ENCODE assay signal across 10 cellular contexts in the genomic region with DNA sequence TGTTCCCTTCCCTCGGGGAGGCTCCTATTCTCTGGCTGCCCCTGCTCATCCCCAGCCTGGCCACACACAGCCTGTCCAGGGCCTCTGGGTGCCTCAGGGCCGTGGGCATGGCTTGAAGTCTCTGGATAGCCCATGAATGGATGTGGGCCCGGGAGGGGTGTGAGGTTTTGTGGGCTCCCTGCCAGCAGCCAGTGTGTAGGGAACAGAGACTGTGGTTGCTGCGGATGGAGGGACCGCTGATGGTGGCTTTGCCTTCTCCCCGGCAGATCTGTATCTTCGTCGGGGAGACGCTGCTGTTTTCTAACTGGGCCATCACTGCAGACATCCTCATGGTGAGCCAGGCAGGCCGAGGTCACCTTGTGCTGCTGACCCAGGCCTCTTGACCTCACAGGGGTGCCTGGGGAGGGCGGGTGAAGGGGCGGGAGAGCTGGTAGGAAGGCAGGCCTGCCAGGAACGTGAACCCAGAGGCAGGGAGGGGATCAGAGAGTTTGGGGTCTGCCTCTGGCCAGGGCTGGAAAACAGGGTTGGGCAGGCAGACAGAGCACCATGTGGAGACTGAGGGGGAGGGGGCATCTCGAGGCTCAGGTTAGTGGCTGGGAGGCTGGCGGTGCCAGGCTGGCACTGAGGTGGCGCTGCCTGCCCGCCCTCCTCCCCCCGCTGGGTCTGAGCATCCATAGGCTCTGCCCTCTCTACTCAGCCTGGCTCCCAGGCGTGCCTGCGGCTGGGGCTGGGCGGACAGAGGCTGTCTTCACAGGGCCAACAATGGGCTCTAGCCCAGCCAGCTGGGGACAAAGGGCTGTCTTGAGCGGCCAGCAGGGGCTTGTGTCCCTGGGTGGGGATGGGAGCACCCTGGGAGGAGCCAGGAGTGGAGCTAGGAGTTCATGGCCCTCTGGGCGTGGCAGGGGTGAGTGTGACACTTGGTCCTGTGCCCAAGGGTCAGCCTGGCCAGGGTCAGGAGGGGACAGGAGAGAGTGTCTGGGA. TPM values are rescaled to one million over a fixed set of nuclear protein-coding genes. Genes with fewer than 3 reads are reported as not detected.
A peak's percentile ranks its signal among the peaks of the same experiment; 100 is the strongest.
DNase-seq lines count a peak whose midpoint lies in the region; ATAC-seq and TF ChIP-seq lines count a peak whose summit lies in the region.
"Had no signal": no experiment of that assay in that cellular context is flagged by ENCODE, and none has a peak within 500 bp of the region (broad histone marks: within the 10 kb centered on the region; RNA-seq: fewer than 3 reads in every experiment).

No MANE protein-coding gene starts in this region.

- CTCF ChIA-PET in Calu3 (lab: Charles Lee) = no interaction called here

- TF ChIP-seq CTCF in Calu3 (IDR thresholded peaks at IDR 0.05; ENCODE audit: unreplicated experiment) (no peak), dorsolateral prefrontal cortex (IDR thresholded peaks at IDR 0.05 in 54 of 56, conservative IDR thresholded peaks at IDR 0.05 in 2 of 56; ENCODE audit: low read depth in 1 of 56, partially characterized antibody in 56 of 56) (peak in 30 of 56 donors; percentile 8 to 50 (median 32)), neural crest cell (conservative IDR thresholded peaks at IDR 0.05) (no peak)

- H3K27ac Mint-ChIP-seq in Calu3 (ENCODE audit: unreplicated experiment) = peak overlapping the region; percentile 84
- H3K27ac Mint-ChIP-seq in neural crest cell (ENCODE audit: unreplicated experiment) = peak overlapping the region; percentile 95
- H3K27ac Mint-ChIP-seq: activated T-cell treated with anti-CD3 and anti-CD28 coated beads, Interleukin-2, amount 50 U/mL, for 72 hours had no signal

- ATAC-seq in HG03354 (IDR thresholded peaks at IDR 0.05; ENCODE audit: poor library complexity, severe bottlenecking, unreplicated experiment) (no peak), HG02840 (IDR thresholded peaks at IDR 0.05; ENCODE audit: low FRiP score, unreplicated experiment) (no peak)

- H3K4me3 ChIP-seq in dorsolateral prefrontal cortex = peak overlapping the region in 56 of 59 donors; percentile 4 to 62 (median 42)

- no TSS peak for BruUV-seq in Calu3 (replicated peaks; lab: Mats Ljungman, UMichigan)

- H3K27ac ChIP-seq in dorsolateral prefrontal cortex = peak overlapping the region; percentile 85 to 100 (median 98)

- H3K27me3 Mint-ChIP-seq in Calu3 (ENCODE audit: unreplicated experiment) = no peaks in the 10 kb centered on the region
- peaks cover 3% of the 10 kb centered on the region for H3K27me3 Mint-ChIP-seq in neural crest cell (ENCODE audit: low read depth)

- H3K27me3 ChIP-seq in dorsolateral prefrontal cortex = no peaks in the 10 kb centered on the region

- DNase-seq in Calu3 (no peak), LoVo (ENCODE audit: low spot score) (peak; percentile 20), dorsolateral prefrontal cortex (peak; percentile 35 to 98 (median 94)), neural crest cell (ENCODE audit: low read depth, low spot score) (peak; percentile 45), T1000 (lab: John Stamatoyannopoulos, UW) (no peak), NCI-H345 treated with DMSO at 0.1 percent for 48 hours (lab: John Stamatoyannopoulos, UW; ENCODE audit: unreplicated experiment) (no peak)
- DNase-seq: activated T-cell treated with anti-CD3 and anti-CD28 coated beads, Interleukin-2, amount 50 U/mL, for 72 hours had no signal

- H3K4me1 Mint-ChIP-seq in Calu3 (ENCODE audit: low read depth, unreplicated experiment) = peaks cover 16% of the 10 kb centered on the region
- peaks cover 4% of the 10 kb centered on the region for H3K4me1 Mint-ChIP-seq in neural crest cell

- no peaks in the 10 kb centered on the region for H3K9me3 Mint-ChIP-seq in Calu3 (ENCODE audit: low read depth, unreplicated experiment)
- no peaks in the 10 kb centered on the region for H3K9me3 Mint-ChIP-seq in neural crest cell
- H3K9me3 Mint-ChIP-seq: activated T-cell treated with anti-CD3 and anti-CD28 coated beads, Interleukin-2, amount 50 U/mL, for 72 hours had no signal

- H3K36me3 Mint-ChIP-seq in Calu3 (ENCODE audit: insufficient read depth, unreplicated experiment) (peaks cover 77% of the 10 kb centered on the region), neural crest cell (ENCODE audit: low read depth) (no peaks in the 10 kb centered on the region)

- intact Hi-C loops in Calu3 (cut with micrococcal nuclease; ENCODE audit: unreplicated experiment) = no loop called here
- intact Hi-C loops in dorsolateral prefrontal cortex (cut with DNase I) = loop anchor here (2.0 kb wide), 1 partner anchor 35 kb away; the partner anchor contains the start of gene SPNS2 (in 2 of the 2)

- H3K4me3 Mint-ChIP-seq in Calu3 (ENCODE audit: low read depth, unreplicated experiment) = no peak overlapping the region
- peak overlapping the region; percentile 64 for H3K4me3 Mint-ChIP-seq in neural crest cell
- H3K4me3 Mint-ChIP-seq: activated T-cell treated with anti-CD3 and anti-CD28 coated beads, Interleukin-2, amount 50 U/mL, for 72 hours had no signal

RNA-seq across cellular contexts. Expression of gene MYBBP1A, which starts 21.4 kb away (rescaled TPM):
- 61.6 and 64.2 TPM in 2 replicates for total RNA-seq in Calu3 (2022)
- total RNA-seq in dorsolateral prefrontal cortex = 100 to 1,000 TPM in 2 of 120 experiments, 10 to 100 TPM in 118; 49.9 to 110 (median 68.5) TPM
- total RNA-seq in neural crest cell = 67.0 and 69.3 TPM in 2 replicates

RNA-seq across cellular contexts. Expression of gene GGT6, which starts 26.6 kb away (rescaled TPM):
- total RNA-seq in Calu3 (2022) = 1.1 and 1.8 TPM in 2 replicates
- total RNA-seq in dorsolateral prefrontal cortex = under 1 TPM in 1 of 120 experiments, not detected in 119; 0.29 TPM
- not detected in 2 replicates for total RNA-seq in neural crest cell
- total RNA-seq: activated T-cell treated with anti-CD3 and anti-CD28 coated beads, Interleukin-2, amount 50 U/mL, for 72 hours; posterior vena cava had no signal

RNA-seq across cellular contexts. Expression of gene SPNS2, which starts 35.1 kb away (rescaled TPM):
- total RNA-seq in Calu3 (2022) (63.4 and 104 TPM in 2 replicates), dorsolateral prefrontal cortex (100 to 1,000 TPM in 4 of 120 experiments, 10 to 100 TPM in 116; 41.1 to 115 (median 69.7) TPM), neural crest cell (3.8 and 4.3 TPM in 2 replicates)

RNA-seq across cellular contexts. Expression of gene SMTNL2, which starts 50.5 kb away (rescaled TPM):
- total RNA-seq in Calu3 (2022) = not detected in 2 replicates
- 1 to 10 TPM in 38 of 120 experiments, under 1 TPM in 51, not detected in 31; 0.19 to 4.3 (median 0.85) TPM for total RNA-seq in dorsolateral prefrontal cortex
- 1.1 and 1.4 TPM in 2 replicates for total RNA-seq in neural crest cell
- total RNA-seq: activated T-cell treated with anti-CD3 and anti-CD28 coated beads, Interleukin-2, amount 50 U/mL, for 72 hours had no signal

Comparison
In these comparisons a context has a peak if more than half of its experiments do, and no peak if none do; other contexts are left out.
1. DNase-seq: peak in LoVo (single experiment), dorsolateral prefrontal cortex (10 of 10) and neural crest cell (single experiment); none in Calu3 (single experiment), T1000 (single experiment) and NCI-H345 treated with DMSO at 0.1 percent for 48 hours (single experiment).
2. CTCF ChIP-seq: peak in dorsolateral prefrontal cortex (30 of 56); none in Calu3 (single experiment) and neural crest cell (single experiment).